20 cellular contexts compared by ENCODE assay signal in genomic region chr7:84847790-84848189, GRCh38.
"Had no signal": no experiment of that assay in that cellular context is flagged by ENCODE, and none has a peak within 500 bp of the region (broad histone marks: within the 10 kb centered on the region; RNA-seq: fewer than 3 reads in every experiment).

No MANE protein-coding gene starts in this region.

- H3K79me2 ChIP-seq: hepatocyte had no signal

- H3K27ac ChIP-seq: adrenal gland, cardiac muscle cell, esophagus squamous epithelium, foreskin keratinocyte, hepatocyte, neutrophil, pancreas, right lobe of liver, testis had no signal

- H3K4me3 Mint-ChIP-seq: activated naive CD4-positive, alpha-beta T cell treated with anti-CD3 and anti-CD28 coated beads, Interleukin-2, amount 50 U/mL, for 24 hours; effector memory CD8-positive, alpha-beta T cell; naive thymus-derived CD8-positive, alpha-beta T cell; stimulated activated memory B cell treated with anti-CD40 and anti-IgM and Interleukin-4, amounts not matched to agents 10 μg/mL and 1 μg/mL and 100 μg/mL, for 72 hours; T-helper 1 cell treated with Interleukin-12 subunit alpha and Interleukin-12 subunit beta and Interleukin-4 antibody, amounts not matched to agents 30 μg/mL and 1 μg/mL, for 36 hours had no signal

- H3K4me2 ChIP-seq: hepatocyte had no signal

- H3K9me3 ChIP-seq: adrenal gland, esophagus squamous epithelium, neutrophil, pancreas, right lobe of liver, testis had no signal

- H3K36me3 ChIP-seq: adrenal gland, cardiac muscle cell, esophagus squamous epithelium, neutrophil, pancreas, right lobe of liver had no signal

- H3K4me1 Mint-ChIP-seq: activated naive CD4-positive, alpha-beta T cell treated with anti-CD3 and anti-CD28 coated beads, Interleukin-2, amount 50 U/mL, for 24 hours; naive thymus-derived CD8-positive, alpha-beta T cell; stimulated activated memory B cell treated with anti-CD40 and anti-IgM and Interleukin-4, amounts not matched to agents 10 μg/mL and 1 μg/mL and 100 μg/mL, for 72 hours had no signal

- ATAC-seq: activated CD4-positive, CD25-positive, alpha-beta regulatory T cell treated with anti-CD3 and anti-CD28 coated beads, Interleukin-2, amount 50 U/mL, for 24 hours; effector memory CD8-positive, alpha-beta T cell; foreskin keratinocyte; left cardiac atrium; naive thymus-derived CD8-positive, alpha-beta T cell; pancreas; right lobe of liver; stimulated activated memory B cell treated with anti-CD40 and anti-IgM and Interleukin-4, amounts not matched to agents 10 μg/mL and 1 μg/mL and 100 μg/mL, for 72 hours had no signal

- H3K4me3 ChIP-seq: adrenal gland, cardiac muscle cell, esophagus squamous epithelium, hepatocyte, pancreas, right lobe of liver, testis had no signal

- FAIRE-seq: islet of Langerhans, pancreas had no signal

- H3K36me3 Mint-ChIP-seq: activated naive CD4-positive, alpha-beta T cell treated with anti-CD3 and anti-CD28 coated beads, Interleukin-2, amount 50 U/mL, for 24 hours; naive thymus-derived CD8-positive, alpha-beta T cell; stimulated activated memory B cell treated with anti-CD40 and anti-IgM and Interleukin-4, amounts not matched to agents 10 μg/mL and 1 μg/mL and 100 μg/mL, for 72 hours had no signal

- H3K9me3 Mint-ChIP-seq: activated naive CD4-positive, alpha-beta T cell treated with anti-CD3 and anti-CD28 coated beads, Interleukin-2, amount 50 U/mL, for 24 hours; naive thymus-derived CD8-positive, alpha-beta T cell; T-helper 1 cell treated with Interleukin-12 subunit alpha and Interleukin-12 subunit beta and Interleukin-4 antibody, amounts not matched to agents 30 μg/mL and 1 μg/mL, for 36 hours had no signal

- H3K27me3 Mint-ChIP-seq: activated naive CD4-positive, alpha-beta T cell treated with anti-CD3 and anti-CD28 coated beads, Interleukin-2, amount 50 U/mL, for 24 hours; effector memory CD8-positive, alpha-beta T cell; naive thymus-derived CD8-positive, alpha-beta T cell; stimulated activated memory B cell treated with anti-CD40 and anti-IgM and Interleukin-4, amounts not matched to agents 10 μg/mL and 1 μg/mL and 100 μg/mL, for 72 hours had no signal

- DNase-seq: activated CD4-positive, alpha-beta T cell treated with anti-CD3 and anti-CD28 coated beads, Interleukin-2, amount 50 U/mL, for 48 hours; activated gamma-delta T cell; adrenal gland; effector memory CD8-positive, alpha-beta T cell; esophagus squamous epithelium; foreskin keratinocyte; left cardiac atrium; naive thymus-derived CD8-positive, alpha-beta T cell; pancreas; right lobe of liver; stimulated activated CD4-positive, alpha-beta T cell treated with anti-CD3 and anti-CD28 coated beads, Interleukin-4, amount 100 ng/mL, for 4 hours; testis had no signal

- H3K27ac Mint-ChIP-seq: activated naive CD4-positive, alpha-beta T cell treated with anti-CD3 and anti-CD28 coated beads, Interleukin-2, amount 50 U/mL, for 24 hours; effector memory CD8-positive, alpha-beta T cell; naive thymus-derived CD8-positive, alpha-beta T cell; stimulated activated memory B cell treated with anti-CD40 and anti-IgM and Interleukin-4, amounts not matched to agents 10 μg/mL and 1 μg/mL and 100 μg/mL, for 72 hours; T-helper 1 cell treated with Interleukin-12 subunit alpha and Interleukin-12 subunit beta and Interleukin-4 antibody, amounts not matched to agents 30 μg/mL and 1 μg/mL, for 36 hours had no signal

- H3K27me3 ChIP-seq: adrenal gland, cardiac muscle cell, esophagus squamous epithelium, foreskin keratinocyte, hepatocyte, neutrophil, pancreas, right lobe of liver, testis had no signal

- H3K4me1 ChIP-seq: adrenal gland, esophagus squamous epithelium, foreskin keratinocyte, pancreas, right lobe of liver, testis had no signal

- H2AFZ ChIP-seq: hepatocyte had no signal
